13 cellular contexts compared by ENCODE assay signal in genomic region chr7:157517782-157518513, GRCh38.
DNase-seq lines count a peak whose midpoint lies in the region; TF ChIP-seq lines count a peak whose summit lies in the region.
"Had no signal": no experiment of that assay in that cellular context is flagged by ENCODE, and none has a peak within 500 bp of the region (broad histone marks: within the 10 kb centered on the region; RNA-seq: fewer than 3 reads in every experiment).

No MANE protein-coding gene starts in this region.

- peak in 2 of 3 donors; percentile 22 to 25 for DNase-seq in Peyer's patch
- peak; percentile 63 for DNase-seq in chondrocyte (ENCODE audit: low spot score)
- DNase-seq in osteocyte (ENCODE audit: extremely low spot score, unreplicated experiment): peak; percentile 62
- no peak for DNase-seq in WERI-Rb-1
- DNase-seq in kidney glomerular epithelial cell (lab: John Stamatoyannopoulos, UW): no peak
- DNase-seq in OCI-M1 (lab: John Stamatoyannopoulos, UW): no peak
- DNase-seq in inferior parietal cortex (ENCODE audit: extremely low spot score): no peak
- DNase-seq: EL, IMR-90, NCI-H1417 treated with DMSO at 0.1 percent for 48 hours, NCI-H2029, NCI-H510A had no signal

- H3K9ac ChIP-seq in BLaER1 treated with 17β-estradiol and CSF1 and Interleukin-3, amounts not matched to agents 10 nM and 100 nM: 0 out of 22 replicates have a peak overlapping the region, but pooled peaks of 1 of the 11 experiments have one; percentile 9

- H3K4me3 Mint-ChIP-seq in chondrocyte (ENCODE audit: unreplicated experiment): no peak overlapping the region
- H3K4me3 Mint-ChIP-seq in osteocyte (ENCODE audit: unreplicated experiment): no peak overlapping the region

- TF ChIP-seq POLR2A in Peyer's patch (IDR thresholded peaks at IDR 0.05): no peak

- no peaks in the 10 kb centered on the region for H3K36me3 Mint-ChIP-seq in chondrocyte (ENCODE audit: low read depth)
- no peaks in the 10 kb centered on the region for H3K36me3 Mint-ChIP-seq in osteocyte (ENCODE audit: unreplicated experiment)

- H3K4me3 ChIP-seq in BLaER1 treated with 17β-estradiol and CSF1 and Interleukin-3, amounts not matched to agents 10 nM and 100 nM: no peak overlapping the region
- H3K4me3 ChIP-seq in Peyer's patch (no peak overlapping the region), WERI-Rb-1 (ENCODE audit: low read depth, low read length) (no peak overlapping the region)

- H3K4me1 ChIP-seq in BLaER1 treated with 17β-estradiol and CSF1 and Interleukin-3, amounts not matched to agents 10 nM and 100 nM: peaks cover 14 to 46% (median 33%) of the 10 kb centered on the region in 10 experiments
- H3K4me1 ChIP-seq in Peyer's patch: no peaks in the 10 kb centered on the region

- H3K27me3 ChIP-seq in BLaER1 treated with 17β-estradiol and CSF1 and Interleukin-3, amounts not matched to agents 10 nM and 100 nM: peaks cover 0 to 3% (median 0%) of the 10 kb centered on the region in 11 experiments; a peak in 1 of 22 replicates
- H3K27me3 ChIP-seq in Peyer's patch (no peaks in the 10 kb centered on the region), WERI-Rb-1 (ENCODE audit: insufficient read depth, low read depth, severe bottlenecking) (no peaks in the 10 kb centered on the region)

- TF ChIP-seq CTCF in Peyer's patch (IDR thresholded peaks at IDR 0.05): no peak
- no peak for TF ChIP-seq CTCF in chondrocyte (IDR thresholded peaks at IDR 0.05)
- no peak for TF ChIP-seq CTCF in osteocyte (IDR thresholded peaks at IDR 0.05)
- TF ChIP-seq CTCF in WERI-Rb-1 (IDR thresholded peaks at IDR 0.05; ENCODE audit: low read depth, low read length): no peak

- H3K27ac ChIP-seq in BLaER1 treated with 17β-estradiol and CSF1 and Interleukin-3, amounts not matched to agents 10 nM and 100 nM: no peak overlapping the region
- H3K27ac ChIP-seq in Peyer's patch (no peak overlapping the region), WERI-Rb-1 (no peak overlapping the region)

- H3K4me2 ChIP-seq in BLaER1 treated with 17β-estradiol and CSF1 and Interleukin-3, amounts not matched to agents 10 nM and 100 nM: peak overlapping the region in 7 of 11 experiments; percentile 24 to 52 (median 44); a peak in 14 of 22 replicates

- H3K36me3 ChIP-seq in BLaER1 treated with 17β-estradiol and CSF1 and Interleukin-3, amounts not matched to agents 10 nM and 100 nM: no peaks in the 10 kb centered on the region
- no peaks in the 10 kb centered on the region for H3K36me3 ChIP-seq in Peyer's patch
- no peaks in the 10 kb centered on the region for H3K36me3 ChIP-seq in WERI-Rb-1

- H4K20me1 ChIP-seq in BLaER1 treated with 17β-estradiol and CSF1 and Interleukin-3, amounts not matched to agents 10 nM and 100 nM: 0 out of 22 replicates have a peak, but pooled peaks cover 0 to 8% (median 0%) of the 10 kb centered on the region in 11 experiments

- H3K27ac Mint-ChIP-seq in chondrocyte (ENCODE audit: unreplicated experiment) (no peak overlapping the region), osteocyte (ENCODE audit: unreplicated experiment) (no peak overlapping the region)

- H3K9me3 ChIP-seq in BLaER1 treated with 17β-estradiol and CSF1 and Interleukin-3, amounts not matched to agents 10 nM and 100 nM (replicated peaks in 1 of 11): no peaks in the 10 kb centered on the region
- H3K9me3 ChIP-seq in Peyer's patch: no peaks in the 10 kb centered on the region
- no peaks in the 10 kb centered on the region for H3K9me3 ChIP-seq in WERI-Rb-1 (ENCODE audit: severe bottlenecking)

- no peaks in the 10 kb centered on the region for H3K4me1 Mint-ChIP-seq in chondrocyte (ENCODE audit: low read depth)
- no peaks in the 10 kb centered on the region for H3K4me1 Mint-ChIP-seq in osteocyte (ENCODE audit: unreplicated experiment)

- peaks cover 17% of the 10 kb centered on the region for H3K27me3 Mint-ChIP-seq in chondrocyte (ENCODE audit: low read depth)
- H3K27me3 Mint-ChIP-seq in osteocyte (ENCODE audit: unreplicated experiment): no peaks in the 10 kb centered on the region

- H3K9me3 Mint-ChIP-seq in chondrocyte (ENCODE audit: low read depth) (no peaks in the 10 kb centered on the region), osteocyte (ENCODE audit: unreplicated experiment) (no peaks in the 10 kb centered on the region)

Comparison
In these comparisons a context has a peak if more than half of its experiments do, and no peak if none do; other contexts are left out.
1. DNase-seq: peak in Peyer's patch (2 of 3), chondrocyte (single experiment) and osteocyte (single experiment); none in WERI-Rb-1 (single experiment), kidney glomerular epithelial cell (single experiment), OCI-M1 (single experiment) and inferior parietal cortex (single experiment).